In the genomic region with DNA sequence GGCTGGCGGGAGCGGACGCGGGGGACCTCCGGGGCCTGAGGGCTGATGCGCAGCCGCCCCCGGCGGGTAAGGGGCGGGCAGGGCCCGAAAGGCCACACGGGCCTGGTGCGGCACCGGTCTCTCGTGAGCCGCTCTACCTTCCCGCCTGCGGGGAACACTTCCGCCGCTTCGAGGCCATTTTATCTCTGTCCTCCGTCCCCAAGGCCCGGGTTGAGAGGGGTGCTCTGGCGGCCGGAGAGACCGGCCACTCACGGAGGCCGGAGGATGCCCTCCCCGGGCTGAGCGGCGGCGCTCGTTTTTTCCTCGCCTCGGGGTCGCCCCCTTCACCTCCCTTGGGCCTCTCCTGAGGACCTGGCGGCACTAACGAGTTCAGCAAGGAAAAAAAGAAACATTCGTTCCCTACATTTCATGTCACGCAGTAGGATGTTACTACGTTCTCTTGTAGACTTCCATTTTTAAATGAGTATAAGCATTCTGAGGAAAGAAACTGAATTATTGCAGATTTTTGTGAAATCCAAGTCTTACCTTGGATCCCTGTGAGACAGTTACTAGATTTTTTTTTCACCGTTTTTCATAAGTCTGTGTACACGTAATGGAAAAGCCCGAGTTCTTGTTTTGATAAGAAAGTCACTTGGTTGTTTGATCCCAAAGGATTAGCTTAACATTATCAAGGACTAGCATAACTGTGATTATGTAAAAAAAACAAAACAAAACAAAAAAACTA, we compare ENCODE assay signal across 8 cellular contexts. TPM values are rescaled to one million over a fixed set of nuclear protein-coding genes. Genes with fewer than 3 reads are reported as not detected.
A peak's percentile ranks its signal among the peaks of the same experiment; 100 is the strongest.
DNase-seq lines count a peak whose midpoint lies in the region; TF ChIP-seq lines count a peak whose summit lies in the region.

No MANE protein-coding gene starts in this region.

- peaks cover 12% of the 10 kb centered on the region for H3K36me3 Mint-ChIP-seq in activated naive CD8-positive, alpha-beta T cell

- H3K36me3 ChIP-seq in HEK293 (ENCODE audit: control insufficient read depth in 2 of 2, insufficient read depth in 1 of 2, low read length in 2 of 2) (peaks cover 9 to 36% of the 10 kb centered on the region in 2 experiments; a peak in 2 of 3 replicates), left ventricle myocardium inferior (no peaks in the 10 kb centered on the region), rectal smooth muscle tissue (ENCODE audit: control insufficient read depth, insufficient read depth, low read length) (peaks cover 2% of the 10 kb centered on the region)

- H3K4me1 ChIP-seq in HEK293 (ENCODE audit: control insufficient read depth, insufficient read depth, low read length) (peaks cover 7% of the 10 kb centered on the region; the same call in 1 of the 2 replicates), left ventricle myocardium inferior (peaks cover 79% of the 10 kb centered on the region), rectal smooth muscle tissue (ENCODE audit: control insufficient read depth, insufficient read depth, low read length) (peaks cover 15% of the 10 kb centered on the region)

- TF ChIP-seq CTCF in HEK293 (tag by site-specific recombination; IDR thresholded peaks at IDR 0.05) (peak; percentile 53), left ventricle myocardium inferior (IDR thresholded peaks at IDR 0.05; ENCODE audit: borderline replicate concordance) (no peak)

- intact Hi-C loops in left ventricle myocardium inferior (cut with micrococcal nuclease) = loop anchor here (5.0 kb wide), 1 partner anchor 36 kb away; the partner anchor contains the start of gene SOD2

- H3K27ac Mint-ChIP-seq in activated naive CD8-positive, alpha-beta T cell = peak overlapping the region; percentile 95

- H3K27ac ChIP-seq in HEK293 (ENCODE audit: extremely low read depth, low read depth, low read length) (peak overlapping the region; percentile 99), left ventricle myocardium inferior (replicated peaks) (peak overlapping the region; percentile 99), rectal smooth muscle tissue (ENCODE audit: low read depth, low read length) (peak overlapping the region; percentile 100)

- peaks cover 63% of the 10 kb centered on the region for H3K4me1 Mint-ChIP-seq in activated naive CD8-positive, alpha-beta T cell (ENCODE audit: low read depth)

- peak; percentile 65 for DNase-seq in stimulated activated CD4-positive, alpha-beta T cell treated with anti-CD3 and anti-CD28 coated beads, Interleukin-15, amount 100 ng/mL, for 24 hours
- no peak for DNase-seq in stimulated activated CD4-positive, alpha-beta T cell treated with anti-CD3 and anti-CD28 coated beads, Interleukin-4, amount 100 ng/mL, for 24 hours
- peak; percentile 53 for DNase-seq in M059J (ENCODE audit: low read depth)
- DNase-seq in left ventricle myocardium inferior = no peak
- no peak for DNase-seq in NCI-H2081 treated with DMSO at 0.1 percent for 48 hours (lab: John Stamatoyannopoulos, UW)

- no peaks in the 10 kb centered on the region for H3K27me3 ChIP-seq in left ventricle myocardium inferior (ENCODE audit: low read depth)
- H3K27me3 ChIP-seq in rectal smooth muscle tissue (ENCODE audit: control insufficient read depth, insufficient read depth, low read length) = no peaks in the 10 kb centered on the region

- POLR2A ChIA-PET in HEK293 (lab: Yijun Ruan, JAX) = interaction anchor here (1.1 to 6.8 kb wide), 9 partner anchors 9 to 106 kb away, joined by 3 to 115 read pairs (median 7); partner anchors contain the start of genes ACAT2, MRPL18, SOD2 and TCP1

- H3K4me3 ChIP-seq in HEK293 (ENCODE audit: low read depth, low read length) (peak overlapping the region; percentile 91), left ventricle myocardium inferior (peak overlapping the region; percentile 81), rectal smooth muscle tissue (ENCODE audit: low read length) (peak overlapping the region; percentile 81)

- CTCF ChIA-PET in HEK293 (lab: Yijun Ruan, JAX) = interaction anchor here (0.6 to 2.5 kb wide), 3 partner anchors 9 to 37 kb away, joined by 3 to 12 read pairs (median 3); no protein-coding TSS in a partner anchor

- peak overlapping the region; percentile 96 for H3K9ac ChIP-seq in rectal smooth muscle tissue (ENCODE audit: low read length)

- no peaks in the 10 kb centered on the region for H3K9me3 Mint-ChIP-seq in activated naive CD8-positive, alpha-beta T cell (ENCODE audit: low read depth)

- no peaks in the 10 kb centered on the region for H3K9me3 ChIP-seq in HEK293 (ENCODE audit: control insufficient read depth, insufficient read depth, low read depth, low read length)
- H3K9me3 ChIP-seq in left ventricle myocardium inferior (replicated peaks) = no peaks in the 10 kb centered on the region

- no peaks in the 10 kb centered on the region for H3K27me3 Mint-ChIP-seq in activated naive CD8-positive, alpha-beta T cell

- peak overlapping the region; percentile 95 for H3K4me3 Mint-ChIP-seq in activated naive CD8-positive, alpha-beta T cell

TF ChIP-seq in HEK293, 187 proteins besides CTCF, POLR2A, EP300 and RAD21 (continues in another document):
- no peak for TF ChIP-seq ZNF184 (tag by site-specific recombination; IDR thresholded peaks at IDR 0.05)
- TF ChIP-seq ZNF391 (tag by site-specific recombination; IDR thresholded peaks at IDR 0.05; ENCODE audit: borderline replicate concordance, low read depth) = no peak
- TF ChIP-seq MEIS1 (CRISPR knock-in tag; IDR thresholded peaks at IDR 0.05; ENCODE audit: borderline replicate concordance) = peak; percentile 39; the same call in 1 of the 2 replicates
- no peak for TF ChIP-seq TRIM28 (IDR thresholded peaks at IDR 0.05; ENCODE audit: borderline replicate concordance, low read length)
- TF ChIP-seq, protein P1, sequence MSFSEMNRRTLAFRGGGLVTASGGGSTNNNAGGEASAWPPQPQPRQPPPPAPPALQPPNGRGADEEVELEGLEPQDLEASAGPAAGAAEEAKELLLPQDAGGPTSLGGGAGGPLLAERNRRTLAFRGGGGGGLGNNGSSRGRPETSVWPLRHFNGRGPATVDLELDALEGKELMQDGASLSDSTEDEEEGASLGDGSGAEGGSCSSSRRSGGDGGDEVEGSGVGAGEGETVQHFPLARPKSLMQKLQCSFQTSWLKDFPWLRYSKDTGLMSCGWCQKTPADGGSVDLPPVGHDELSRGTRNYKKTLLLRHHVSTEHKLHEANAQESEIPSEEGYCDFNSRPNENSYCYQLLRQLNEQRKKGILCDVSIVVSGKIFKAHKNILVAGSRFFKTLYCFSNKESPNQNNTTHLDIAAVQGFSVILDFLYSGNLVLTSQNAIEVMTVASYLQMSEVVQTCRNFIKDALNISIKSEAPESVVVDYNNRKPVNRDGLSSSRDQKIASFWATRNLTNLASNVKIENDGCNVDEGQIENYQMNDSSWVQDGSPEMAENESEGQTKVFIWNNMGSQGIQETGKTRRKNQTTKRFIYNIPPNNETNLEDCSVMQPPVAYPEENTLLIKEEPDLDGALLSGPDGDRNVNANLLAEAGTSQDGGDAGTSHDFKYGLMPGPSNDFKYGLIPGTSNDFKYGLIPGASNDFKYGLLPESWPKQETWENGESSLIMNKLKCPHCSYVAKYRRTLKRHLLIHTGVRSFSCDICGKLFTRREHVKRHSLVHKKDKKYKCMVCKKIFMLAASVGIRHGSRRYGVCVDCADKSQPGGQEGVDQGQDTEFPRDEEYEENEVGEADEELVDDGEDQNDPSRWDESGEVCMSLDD (tag by site-specific recombination; IDR thresholded peaks at IDR 0.05) = peak; percentile 72
- TF ChIP-seq, protein P2, sequence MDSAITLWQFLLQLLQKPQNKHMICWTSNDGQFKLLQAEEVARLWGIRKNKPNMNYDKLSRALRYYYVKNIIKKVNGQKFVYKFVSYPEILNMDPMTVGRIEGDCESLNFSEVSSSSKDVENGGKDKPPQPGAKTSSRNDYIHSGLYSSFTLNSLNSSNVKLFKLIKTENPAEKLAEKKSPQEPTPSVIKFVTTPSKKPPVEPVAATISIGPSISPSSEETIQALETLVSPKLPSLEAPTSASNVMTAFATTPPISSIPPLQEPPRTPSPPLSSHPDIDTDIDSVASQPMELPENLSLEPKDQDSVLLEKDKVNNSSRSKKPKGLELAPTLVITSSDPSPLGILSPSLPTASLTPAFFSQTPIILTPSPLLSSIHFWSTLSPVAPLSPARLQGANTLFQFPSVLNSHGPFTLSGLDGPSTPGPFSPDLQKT (IDR thresholded peaks at IDR 0.05; ENCODE audit: borderline replicate concordance, low read depth, low read length) = no peak
- TF ChIP-seq ZNF239 (tag by site-specific recombination; IDR thresholded peaks at IDR 0.05) = no peak
- TF ChIP-seq ZNF621 (tag by site-specific recombination; IDR thresholded peaks at IDR 0.05) = no peak
- peak; percentile 37; the same call in 1 of the 2 replicates for TF ChIP-seq ZEB2 (tag by site-specific recombination; IDR thresholded peaks at IDR 0.05)
- no peak for TF ChIP-seq ZNF501 (tag by site-specific recombination; IDR thresholded peaks at IDR 0.05)
- no peak for TF ChIP-seq ZFP3 (tag by site-specific recombination; IDR thresholded peaks at IDR 0.05; ENCODE audit: low read depth)
- TF ChIP-seq ZNF2 (tag by site-specific recombination; IDR thresholded peaks at IDR 0.05) = 0 out of 2 replicates have a peak, but pooled peaks have one; percentile 21
- TF ChIP-seq ZNF624 (tag by site-specific recombination; IDR thresholded peaks at IDR 0.05) = no peak
- peak; percentile 49; the same call in 1 of the 2 replicates for TF ChIP-seq ZNF610 (tag by site-specific recombination; IDR thresholded peaks at IDR 0.05; ENCODE audit: borderline replicate concordance)
- TF ChIP-seq ZNF266 (tag by site-specific recombination; IDR thresholded peaks at IDR 0.05; ENCODE audit: low read depth) = no peak
- peak; percentile 29; the same call in 1 of the 2 replicates for TF ChIP-seq ZBTB8A (tag by site-specific recombination; IDR thresholded peaks at IDR 0.05)
- no peak for TF ChIP-seq ZFP69B (tag by site-specific recombination; IDR thresholded peaks at IDR 0.05)
- no peak for TF ChIP-seq ZNF155 (tag by site-specific recombination; IDR thresholded peaks at IDR 0.05)
- no peak for TF ChIP-seq ZNF600 (tag by site-specific recombination; IDR thresholded peaks at IDR 0.05)
- TF ChIP-seq BCL11A (tag by site-specific recombination; IDR thresholded peaks at IDR 0.05; ENCODE audit: low read depth) = no peak
- TF ChIP-seq KLF7 (tag by site-specific recombination; IDR thresholded peaks at IDR 0.05; ENCODE audit: borderline replicate concordance) = no peak
- no peak for TF ChIP-seq MZF1 (tag by site-specific recombination; IDR thresholded peaks at IDR 0.05; ENCODE audit: borderline replicate concordance)
- TF ChIP-seq ZNF544 (tag by site-specific recombination; IDR thresholded peaks at IDR 0.05) = no peak
- peak; percentile 49; the same call in 1 of the 2 replicates for TF ChIP-seq ZBTB48 (tag by site-specific recombination; IDR thresholded peaks at IDR 0.05)

RNA-seq across cellular contexts. Expression of gene WTAP, which starts 0.6 kb away (rescaled TPM):
- total RNA-seq in M059J (2014; rRNA removed; shearing (Covaris generic)) = 79.6 and 106 TPM in 2 replicates
- 47.5 TPM for total RNA-seq in left ventricle myocardium inferior

RNA-seq across cellular contexts. Expression of gene ACAT2, which starts 34.0 kb away (rescaled TPM):
- 49.6 and 75.8 TPM in 2 replicates for total RNA-seq in M059J (2014; rRNA removed; shearing (Covaris generic))
- 5.2 TPM for total RNA-seq in left ventricle myocardium inferior

RNA-seq across cellular contexts. Expression of gene SOD2, which starts 34.8 kb away (rescaled TPM):
- total RNA-seq in M059J (2014; rRNA removed; shearing (Covaris generic)) = 73.2 and 108 TPM in 2 replicates
- 1,000 TPM for total RNA-seq in left ventricle myocardium inferior

Comparison
In these comparisons a context has a peak if more than half of its experiments do, and no peak if none do; other contexts are left out.
1. DNase-seq: peak in stimulated activated CD4-positive, alpha-beta T cell treated with anti-CD3 and anti-CD28 coated beads, Interleukin-15, amount 100 ng/mL, for 24 hours (single experiment) and M059J (single experiment); none in stimulated activated CD4-positive, alpha-beta T cell treated with anti-CD3 and anti-CD28 coated beads, Interleukin-4, amount 100 ng/mL, for 24 hours (single experiment), left ventricle myocardium inferior (single experiment) and NCI-H2081 treated with DMSO at 0.1 percent for 48 hours (single experiment).
2. Peak in every context shown above with its lines, with median percentiles within 50 percentile points of each other: H3K27ac ChIP-seq and H3K4me3 ChIP-seq.